In genomic region chr2:10534514-10535250, GRCh38 we compare ENCODE assay signal across 1 cellular context.
A peak's percentile ranks its signal among the peaks of the same experiment; 100 is the strongest.
TF ChIP-seq lines count a peak whose summit lies in the region.

No MANE protein-coding gene starts in this region.

TF ChIP-seq in K562, 482 proteins besides CTCF, POLR2A, EP300 and RAD21 (continued from another document):
- TF ChIP-seq REST (CRISPR knock-in tag; IDR thresholded peaks at IDR 0.05; ENCODE audit: low read depth) (no peak), E2F8 (IDR thresholded peaks at IDR 0.05; ENCODE audit: low read depth, partially characterized antibody) (no peak), BRCA1 (IDR thresholded peaks at IDR 0.05) (no peak), BRCA1 (CRISPR knock-in tag; IDR thresholded peaks at IDR 0.05) (no peak), ATF3 (IDR thresholded peaks at IDR 0.05) (peak; percentile 74), ATF3 (CRISPR knock-in tag; conservative IDR thresholded peaks at IDR 0.05) (no peak), JUN (IDR thresholded peaks at IDR 0.05; ENCODE audit: borderline replicate concordance, low read depth, low read length) (peak; percentile 39; the same call in 1 of the 2 replicates), JUN (CRISPR knock-in tag; IDR thresholded peaks at IDR 0.05; ENCODE audit: borderline replicate concordance) (no peak), CBFA2T3 (IDR thresholded peaks at IDR 0.05) (no peak), MBD2 (IDR thresholded peaks at IDR 0.05; ENCODE audit: borderline replicate concordance, low read depth) (no peak), ELF1 (tag; IDR thresholded peaks at IDR 0.05) (no peak), ZNF668 (CRISPR knock-in tag; IDR thresholded peaks at IDR 0.05) (no peak), NRF1 (conservative IDR thresholded peaks at IDR 0.05 in 1 of 2, IDR thresholded peaks at IDR 0.05 in 1 of 2) (0 out of 4 replicates have a peak, but pooled peaks of 1 of the 2 experiments have one; percentile 23), NELFE (IDR thresholded peaks at IDR 0.05; ENCODE audit: insufficient read depth, insufficient read length) (no peak), RREB1 (CRISPR knock-in tag; IDR thresholded peaks at IDR 0.05) (no peak), HCFC1 (IDR thresholded peaks at IDR 0.05; ENCODE audit: low read depth, low read length) (no peak), ILK (tag; IDR thresholded peaks at IDR 0.05; ENCODE audit: borderline replicate concordance, low read depth) (no peak)
- TF ChIP-seq, protein P1, sequence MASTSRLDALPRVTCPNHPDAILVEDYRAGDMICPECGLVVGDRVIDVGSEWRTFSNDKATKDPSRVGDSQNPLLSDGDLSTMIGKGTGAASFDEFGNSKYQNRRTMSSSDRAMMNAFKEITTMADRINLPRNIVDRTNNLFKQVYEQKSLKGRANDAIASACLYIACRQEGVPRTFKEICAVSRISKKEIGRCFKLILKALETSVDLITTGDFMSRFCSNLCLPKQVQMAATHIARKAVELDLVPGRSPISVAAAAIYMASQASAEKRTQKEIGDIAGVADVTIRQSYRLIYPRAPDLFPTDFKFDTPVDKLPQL (IDR thresholded peaks at IDR 0.05; ENCODE audit: extremely low read depth, insufficient read length), result no peak
- TF ChIP-seq, protein P2, sequence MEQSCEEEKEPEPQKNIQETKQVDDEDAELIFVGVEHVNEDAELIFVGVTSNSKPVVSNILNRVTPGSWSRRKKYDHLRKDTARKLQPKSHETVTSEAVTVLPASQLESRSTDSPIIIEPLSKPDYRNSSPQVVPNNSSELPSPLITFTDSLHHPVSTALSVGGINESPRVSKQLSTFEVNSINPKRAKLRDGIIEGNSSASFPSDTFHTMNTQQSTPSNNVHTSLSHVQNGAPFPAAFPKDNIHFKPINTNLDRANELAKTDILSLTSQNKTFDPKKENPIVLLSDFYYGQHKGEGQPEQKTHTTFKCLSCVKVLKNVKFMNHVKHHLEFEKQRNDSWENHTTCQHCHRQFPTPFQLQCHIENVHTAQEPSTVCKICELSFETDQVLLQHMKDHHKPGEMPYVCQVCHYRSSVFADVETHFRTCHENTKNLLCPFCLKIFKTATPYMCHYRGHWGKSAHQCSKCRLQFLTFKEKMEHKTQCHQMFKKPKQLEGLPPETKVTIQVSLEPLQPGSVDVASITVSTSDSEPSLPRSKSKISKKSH (CRISPR knock-in tag; IDR thresholded peaks at IDR 0.05), result no peak
- TF ChIP-seq, protein P3, sequence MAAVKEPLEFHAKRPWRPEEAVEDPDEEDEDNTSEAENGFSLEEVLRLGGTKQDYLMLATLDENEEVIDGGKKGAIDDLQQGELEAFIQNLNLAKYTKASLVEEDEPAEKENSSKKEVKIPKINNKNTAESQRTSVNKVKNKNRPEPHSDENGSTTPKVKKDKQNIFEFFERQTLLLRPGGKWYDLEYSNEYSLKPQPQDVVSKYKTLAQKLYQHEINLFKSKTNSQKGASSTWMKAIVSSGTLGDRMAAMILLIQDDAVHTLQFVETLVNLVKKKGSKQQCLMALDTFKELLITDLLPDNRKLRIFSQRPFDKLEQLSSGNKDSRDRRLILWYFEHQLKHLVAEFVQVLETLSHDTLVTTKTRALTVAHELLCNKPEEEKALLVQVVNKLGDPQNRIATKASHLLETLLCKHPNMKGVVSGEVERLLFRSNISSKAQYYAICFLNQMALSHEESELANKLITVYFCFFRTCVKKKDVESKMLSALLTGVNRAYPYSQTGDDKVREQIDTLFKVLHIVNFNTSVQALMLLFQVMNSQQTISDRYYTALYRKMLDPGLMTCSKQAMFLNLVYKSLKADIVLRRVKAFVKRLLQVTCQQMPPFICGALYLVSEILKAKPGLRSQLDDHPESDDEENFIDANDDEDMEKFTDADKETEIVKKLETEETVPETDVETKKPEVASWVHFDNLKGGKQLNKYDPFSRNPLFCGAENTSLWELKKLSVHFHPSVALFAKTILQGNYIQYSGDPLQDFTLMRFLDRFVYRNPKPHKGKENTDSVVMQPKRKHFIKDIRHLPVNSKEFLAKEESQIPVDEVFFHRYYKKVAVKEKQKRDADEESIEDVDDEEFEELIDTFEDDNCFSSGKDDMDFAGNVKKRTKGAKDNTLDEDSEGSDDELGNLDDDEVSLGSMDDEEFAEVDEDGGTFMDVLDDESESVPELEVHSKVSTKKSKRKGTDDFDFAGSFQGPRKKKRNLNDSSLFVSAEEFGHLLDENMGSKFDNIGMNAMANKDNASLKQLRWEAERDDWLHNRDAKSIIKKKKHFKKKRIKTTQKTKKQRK (IDR thresholded peaks at IDR 0.05; ENCODE audit: borderline replicate concordance, low read depth, low read length), result no peak
